Comparison of ENCODE assay signal across 8 cellular contexts in the genomic region with DNA sequence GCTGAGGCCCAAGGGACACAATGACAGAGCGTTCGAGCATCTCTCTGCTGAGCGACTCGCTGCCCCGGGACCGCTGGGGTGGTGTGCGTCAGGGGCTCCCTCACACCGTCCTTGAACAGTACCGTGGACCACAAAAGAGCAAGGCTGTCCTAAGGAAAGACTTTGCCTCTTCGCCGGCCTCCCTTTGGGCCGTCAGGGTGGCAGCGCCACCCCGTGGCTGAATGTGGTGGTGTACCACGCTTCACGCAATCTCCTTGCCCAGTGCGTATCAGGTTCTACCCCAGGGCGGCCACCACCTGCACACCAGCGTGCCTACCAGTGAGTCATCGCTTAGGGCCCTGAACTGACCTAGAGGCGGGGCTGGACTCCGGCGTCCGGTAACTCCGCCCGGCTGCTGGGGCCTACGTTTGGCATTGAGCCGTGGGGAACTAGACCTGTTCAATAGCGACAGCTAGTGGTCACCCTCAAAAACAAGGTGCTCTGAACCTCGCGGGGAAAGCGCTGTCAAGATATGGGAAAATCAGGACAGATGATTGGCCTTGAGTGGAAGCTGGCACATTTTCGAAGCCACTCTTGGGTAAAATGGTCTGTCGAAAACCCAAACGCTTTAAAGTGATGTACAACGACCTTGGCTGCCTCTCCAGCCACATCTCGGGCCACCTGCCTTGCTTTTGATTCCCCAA. TPM values are rescaled to one million over a fixed set of nuclear protein-coding genes. Genes with fewer than 3 reads are reported as not detected.
A peak's percentile ranks its signal among the peaks of the same experiment; 100 is the strongest.
DNase-seq lines count a peak whose midpoint lies in the region; ATAC-seq and TF ChIP-seq lines count a peak whose summit lies in the region.

No MANE protein-coding gene starts in this region.

- no TSS peak for BruUV-seq in A673 (replicated peaks; lab: Mats Ljungman, UMichigan)

- peak; percentile 96 for TF ChIP-seq CTCF in A673 (conservative IDR thresholded peaks at IDR 0.05; ENCODE audit: low read depth, low read length)
- peak; percentile 87 for TF ChIP-seq CTCF in RWPE2 (IDR thresholded peaks at IDR 0.05; ENCODE audit: poor library complexity, severe bottlenecking)
- TF ChIP-seq CTCF in gastroesophageal sphincter (IDR thresholded peaks at IDR 0.05) = peak; percentile 78 to 94 (median 91)

- CTCF ChIA-PET in A673 (lab: Charles Lee) = interaction anchor here (1.0 kb wide), 1 partner anchor 178 kb away, joined by 5 read pairs; no protein-coding TSS in a partner anchor

- peak; percentile 72 for DNase-seq in A673 (ENCODE audit: low spot score)
- peak; percentile 93 for DNase-seq in RWPE2 (ENCODE audit: low spot score)
- peak; percentile 67 to 76 (median 74) for DNase-seq in activated naive CD4-positive, alpha-beta T cell (lab: John Stamatoyannopoulos, UW)
- DNase-seq in non-pigmented ciliary epithelial cell (ENCODE audit: low read depth) = peak; percentile 73
- peak; percentile 33 to 97 (median 76) for DNase-seq in substantia nigra (lab: John Stamatoyannopoulos, UW)

- POLR2A ChIA-PET in A673 (lab: Charles Lee; ENCODE audit: low non-redundant PET) = no interaction called here

- H3K27me3 ChIP-seq in A673 (replicated peaks; ENCODE audit: insufficient read depth, low read depth, low read length, poor library complexity) = no peaks in the 10 kb centered on the region
- H3K27me3 ChIP-seq in RWPE2 (ENCODE audit: insufficient read depth, poor library complexity, severe bottlenecking) = no peaks in the 10 kb centered on the region
- no peaks in the 10 kb centered on the region for H3K27me3 ChIP-seq in gastroesophageal sphincter

- ATAC-seq in GM19025 (IDR thresholded peaks at IDR 0.05; ENCODE audit: low read depth, unreplicated experiment) = peak; percentile 67
- ATAC-seq in HG03280 (IDR thresholded peaks at IDR 0.05; ENCODE audit: unreplicated experiment) = peak; percentile 90
- ATAC-seq in RWPE2 (ENCODE audit: low read depth) = peak; percentile 99
- peak; percentile 96 for ATAC-seq in gastroesophageal sphincter

- no peaks in the 10 kb centered on the region for H3K36me3 ChIP-seq in A673 (ENCODE audit: insufficient read depth, low read length, poor library complexity, severe bottlenecking)
- H3K36me3 ChIP-seq in RWPE2 (ENCODE audit: low read depth) = no peaks in the 10 kb centered on the region
- no peaks in the 10 kb centered on the region for H3K36me3 ChIP-seq in gastroesophageal sphincter

- H3K4me3 ChIP-seq in A673 (ENCODE audit: low read depth, low read length, poor library complexity, severe bottlenecking) = peak overlapping the region; percentile 34
- no peak overlapping the region for H3K4me3 ChIP-seq in RWPE2 (ENCODE audit: severe bottlenecking)
- H3K4me3 ChIP-seq in gastroesophageal sphincter = peak overlapping the region; percentile 29 to 40

- H3K27ac ChIP-seq in A673 (ENCODE audit: low read depth, low read length, poor library complexity, severe bottlenecking) (no peak overlapping the region), RWPE2 (ENCODE audit: poor library complexity, severe bottlenecking) (no peak overlapping the region), gastroesophageal sphincter (peak overlapping the region in 3 of 4 donors; percentile 16 to 51 (median 50)), substantia nigra (ENCODE audit: low read depth, low read length, poor library complexity, severe bottlenecking) (peak overlapping the region; percentile 90)

- TF ChIP-seq EP300 in gastroesophageal sphincter (IDR thresholded peaks at IDR 0.05) = no peak

- 11 to 41% methylated on average over 5 to 10 of the region's 37 CpGs for WGBS in gastroesophageal sphincter (ENCODE audit: low coverage in 1 of 2), 2 donors

- H3K4me1 ChIP-seq in A673 (ENCODE audit: insufficient read depth, low read length, poor library complexity, severe bottlenecking) (no peaks in the 10 kb centered on the region), RWPE2 (ENCODE audit: insufficient read depth, poor library complexity, severe bottlenecking) (peaks cover 3% of the 10 kb centered on the region), gastroesophageal sphincter (peaks cover 0 to 21% (median 0%) of the 10 kb centered on the region in 3 donors)

- H3K9me3 ChIP-seq in A673 (ENCODE audit: low read depth, low read length, poor library complexity, severe bottlenecking) (no peaks in the 10 kb centered on the region), RWPE2 (ENCODE audit: severe bottlenecking) (no peaks in the 10 kb centered on the region), gastroesophageal sphincter (no peaks in the 10 kb centered on the region)

- TF ChIP-seq POLR2A in gastroesophageal sphincter (IDR thresholded peaks at IDR 0.05) = no peak

- intact Hi-C loops in A673 (cut with micrococcal nuclease; ENCODE audit: unreplicated experiment) = loop anchor here (5.0 kb wide), 1 partner anchor 170 kb away; no protein-coding TSS in a partner anchor

RNA-seq across cellular contexts. Expression of a gene that starts 8.1 kb away (rescaled TPM):
- 1.2 and 1.6 TPM in 2 replicates for total RNA-seq in A673 (2021)
- 1 to 10 TPM in 3 of 4 donors, under 1 TPM in 1; 0.77 to 5.7 (median 3.5) TPM for total RNA-seq in gastroesophageal sphincter

RNA-seq across cellular contexts. Expression of a gene that starts 36.6 kb away (rescaled TPM):
- total RNA-seq in A673 (2021) = 4.2 and 5.0 TPM in 2 replicates
- 1 to 10 TPM in 1 of 4 donors, under 1 TPM in 3; 0.64 to 1.3 (median 0.87) TPM for total RNA-seq in gastroesophageal sphincter

RNA-seq across cellular contexts. Expression of a gene that starts 43.1 kb away (rescaled TPM):
- total RNA-seq in A673 (2021) (not detected in 2 replicates), gastroesophageal sphincter (10 to 100 TPM in 2 of 4 donors, 1 to 10 TPM in 2; 5.0 to 17.8 (median 8.9) TPM)

RNA-seq across cellular contexts. Expression of a gene that starts 58.2 kb away (rescaled TPM):
- 0.17 and 0.28 TPM in 2 replicates for total RNA-seq in A673 (2021)
- 1 to 10 TPM; 1.2 to 6.8 (median 2.8) TPM for total RNA-seq in gastroesophageal sphincter

Comparison
In these comparisons a context has a peak if more than half of its experiments do, and no peak if none do; other contexts are left out.
1. H3K27ac ChIP-seq: peak in gastroesophageal sphincter (3 of 4) and substantia nigra (single experiment); none in A673 (single experiment) and RWPE2 (single experiment).
2. Peak in every context shown above with its lines, with median percentiles within 50 percentile points of each other: DNase-seq, CTCF ChIP-seq and ATAC-seq.